ENCODE assay signal across 1 cellular context in the genomic region with DNA sequence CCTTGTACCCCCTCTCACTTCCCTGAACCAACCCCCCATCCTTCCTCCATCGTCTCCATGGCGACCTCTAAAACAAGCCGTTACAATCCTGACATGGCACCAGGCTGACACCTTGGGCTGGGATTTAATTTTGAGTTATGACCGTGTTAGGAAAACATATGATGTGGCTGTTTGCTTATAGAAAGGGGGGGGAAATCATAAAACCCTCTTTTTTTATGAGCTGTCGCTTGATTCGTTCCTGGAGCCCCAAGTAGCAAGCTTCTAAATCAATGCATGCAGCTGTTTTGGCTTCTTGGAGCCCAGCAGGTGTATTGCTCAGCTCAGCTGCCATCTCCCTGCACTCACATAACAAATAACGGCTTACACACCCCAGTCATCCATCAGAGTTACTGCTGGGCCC.
TF ChIP-seq lines count a peak whose summit lies in the region.

No MANE protein-coding gene starts in this region.

TF ChIP-seq in HEK293, 187 proteins besides CTCF, POLR2A, EP300 and RAD21 (continued from another document):
- no peak for TF ChIP-seq ZNF2 (tag by site-specific recombination; IDR thresholded peaks at IDR 0.05)
- TF ChIP-seq ZNF26 (tag by site-specific recombination; IDR thresholded peaks at IDR 0.05) = no peak
- TF ChIP-seq ZIC2 (tag by site-specific recombination; IDR thresholded peaks at IDR 0.05) = peak; percentile 93
- peak; percentile 45; the same call in 1 of the 2 replicates for TF ChIP-seq WT1 (tag by site-specific recombination; IDR thresholded peaks at IDR 0.05)
- TF ChIP-seq PRDM6 (tag by site-specific recombination; IDR thresholded peaks at IDR 0.05) = peak; percentile 52; the same call in 1 of the 2 replicates
- TF ChIP-seq IKZF3 (tag by site-specific recombination; IDR thresholded peaks at IDR 0.05) = peak; percentile 43; the same call in 1 of the 2 replicates
- TF ChIP-seq, protein P1, sequence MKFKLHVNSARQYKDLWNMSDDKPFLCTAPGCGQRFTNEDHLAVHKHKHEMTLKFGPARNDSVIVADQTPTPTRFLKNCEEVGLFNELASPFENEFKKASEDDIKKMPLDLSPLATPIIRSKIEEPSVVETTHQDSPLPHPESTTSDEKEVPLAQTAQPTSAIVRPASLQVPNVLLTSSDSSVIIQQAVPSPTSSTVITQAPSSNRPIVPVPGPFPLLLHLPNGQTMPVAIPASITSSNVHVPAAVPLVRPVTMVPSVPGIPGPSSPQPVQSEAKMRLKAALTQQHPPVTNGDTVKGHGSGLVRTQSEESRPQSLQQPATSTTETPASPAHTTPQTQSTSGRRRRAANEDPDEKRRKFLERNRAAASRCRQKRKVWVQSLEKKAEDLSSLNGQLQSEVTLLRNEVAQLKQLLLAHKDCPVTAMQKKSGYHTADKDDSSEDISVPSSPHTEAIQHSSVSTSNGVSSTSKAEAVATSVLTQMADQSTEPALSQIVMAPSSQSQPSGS (tag by site-specific recombination; IDR thresholded peaks at IDR 0.05; ENCODE audit: low read depth) = peak; percentile 45; the same call in 1 of the 2 replicates
- peak; percentile 16; the same call in 1 of the 2 replicates for TF ChIP-seq SCRT1 (tag by site-specific recombination; IDR thresholded peaks at IDR 0.05; ENCODE audit: borderline replicate concordance)
- TF ChIP-seq ZNF341 (tag by site-specific recombination; IDR thresholded peaks at IDR 0.05; ENCODE audit: low read depth) = peak; percentile 20; the same call in 1 of the 2 replicates
- TF ChIP-seq ZNF600 (tag by site-specific recombination; IDR thresholded peaks at IDR 0.05) = no peak
- TF ChIP-seq ZNF701 (tag by site-specific recombination; IDR thresholded peaks at IDR 0.05) = no peak
- no peak for TF ChIP-seq ZNF404 (tag by site-specific recombination; IDR thresholded peaks at IDR 0.05)
- TF ChIP-seq ZNF239 (tag by site-specific recombination; IDR thresholded peaks at IDR 0.05) = no peak
- TF ChIP-seq HOXD13 (CRISPR knock-in tag; IDR thresholded peaks at IDR 0.05; ENCODE audit: borderline replicate concordance) = no peak
- no peak for TF ChIP-seq ZNF747 (tag by site-specific recombination; IDR thresholded peaks at IDR 0.05)
- TF ChIP-seq ZNF580 (tag by site-specific recombination; IDR thresholded peaks at IDR 0.05) = peak; percentile 61; the same call in 1 of the 2 replicates
- TF ChIP-seq GFI1B (tag by site-specific recombination; IDR thresholded peaks at IDR 0.05) = peak; percentile 87
- TF ChIP-seq OVOL3 (tag by site-specific recombination; IDR thresholded peaks at IDR 0.05) = 0 out of 2 replicates have a peak, but pooled peaks have one; percentile 64
- TF ChIP-seq ZNF335 (tag by site-specific recombination; conservative IDR thresholded peaks at IDR 0.05) = no peak
- peak; percentile 77 for TF ChIP-seq ZNF398 (tag by site-specific recombination; IDR thresholded peaks at IDR 0.05)
- TF ChIP-seq ZNF560 (tag by site-specific recombination; IDR thresholded peaks at IDR 0.05; ENCODE audit: borderline replicate concordance) = no peak
- TF ChIP-seq ZNF629 (tag by site-specific recombination; IDR thresholded peaks at IDR 0.05) = 0 out of 2 replicates have a peak, but pooled peaks have one; percentile 9
- no peak for TF ChIP-seq ZNF114 (tag by site-specific recombination; IDR thresholded peaks at IDR 0.05)
- TF ChIP-seq ZNF138 (tag by site-specific recombination; IDR thresholded peaks at IDR 0.05; ENCODE audit: borderline replicate concordance) = no peak
- peak; percentile 95 for TF ChIP-seq FEZF1 (tag by site-specific recombination; IDR thresholded peaks at IDR 0.05)
- no peak for TF ChIP-seq ZNF660 (tag by site-specific recombination; IDR thresholded peaks at IDR 0.05)
- no peak for TF ChIP-seq ZNF514 (tag by site-specific recombination; IDR thresholded peaks at IDR 0.05)
- peak; percentile 95 for TF ChIP-seq OSR2 (tag by site-specific recombination; IDR thresholded peaks at IDR 0.05)
- TF ChIP-seq, protein P2, sequence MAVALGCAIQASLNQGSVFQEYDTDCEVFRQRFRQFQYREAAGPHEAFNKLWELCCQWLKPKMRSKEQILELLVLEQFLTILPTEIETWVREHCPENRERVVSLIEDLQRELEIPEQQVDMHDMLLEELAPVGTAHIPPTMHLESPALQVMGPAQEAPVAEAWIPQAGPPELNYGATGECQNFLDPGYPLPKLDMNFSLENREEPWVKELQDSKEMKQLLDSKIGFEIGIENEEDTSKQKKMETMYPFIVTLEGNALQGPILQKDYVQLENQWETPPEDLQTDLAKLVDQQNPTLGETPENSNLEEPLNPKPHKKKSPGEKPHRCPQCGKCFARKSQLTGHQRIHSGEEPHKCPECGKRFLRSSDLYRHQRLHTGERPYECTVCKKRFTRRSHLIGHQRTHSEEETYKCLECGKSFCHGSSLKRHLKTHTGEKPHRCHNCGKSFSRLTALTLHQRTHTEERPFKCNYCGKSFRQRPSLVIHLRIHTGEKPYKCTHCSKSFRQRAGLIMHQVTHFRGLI (tag by site-specific recombination; IDR thresholded peaks at IDR 0.05) = 0 out of 2 replicates have a peak, but pooled peaks have one; percentile 21
- TF ChIP-seq EGR2 (tag by site-specific recombination; IDR thresholded peaks at IDR 0.05; ENCODE audit: low read depth) = no peak
